20 cellular contexts compared by ENCODE assay signal in genomic region chr1:2802421-2802961, GRCh38. TPM values are rescaled to one million over a fixed set of nuclear protein-coding genes. Genes with fewer than 3 reads are reported as not detected.
A peak's percentile ranks its signal among the peaks of the same experiment; 100 is the strongest.
DNase-seq lines count a peak whose midpoint lies in the region; ATAC-seq, FAIRE-seq and TF ChIP-seq lines count a peak whose summit lies in the region.
"Had no signal": no experiment of that assay in that cellular context is flagged by ENCODE, and none has a peak within 500 bp of the region (broad histone marks: within the 10 kb centered on the region; RNA-seq: fewer than 3 reads in every experiment).

No MANE protein-coding gene starts in this region.

- no peaks in the 10 kb centered on the region for H3K27me3 ChIP-seq in BLaER1
- no peaks in the 10 kb centered on the region for H3K27me3 ChIP-seq in BLaER1 treated with 17β-estradiol and CSF1 and Interleukin-3, amounts not matched to agents 10 nM and 100 nM

- H3K4me3 ChIP-seq in BLaER1, result no peak overlapping the region
- H3K4me3 ChIP-seq in BLaER1 treated with 17β-estradiol and CSF1 and Interleukin-3, amounts not matched to agents 10 nM and 100 nM, result no peak overlapping the region
- no peak overlapping the region for H3K4me3 ChIP-seq in kidney (ENCODE audit: low read length in 2 of 2)
- H3K4me3 ChIP-seq in foreskin fibroblast (ENCODE audit: low read depth in 1 of 2, low read length in 2 of 2), result no peak overlapping the region
- H3K4me3 ChIP-seq: SJCRH30 had no signal

- H3K4me1 ChIP-seq in BLaER1 (peaks cover 53% of the 10 kb centered on the region), kidney (ENCODE audit: control insufficient read depth in 1 of 2, insufficient read depth in 1 of 2, low read depth in 1 of 2, low read length in 2 of 2) (no peaks in the 10 kb centered on the region)
- peaks cover 15 to 45% (median 38%) of the 10 kb centered on the region in 10 experiments for H3K4me1 ChIP-seq in BLaER1 treated with 17β-estradiol and CSF1 and Interleukin-3, amounts not matched to agents 10 nM and 100 nM
- H3K4me1 ChIP-seq: Caco-2, SJCRH30 had no signal

- ATAC-seq in sciatic nerve (no peak), GM19023 (IDR thresholded peaks at IDR 0.05; ENCODE audit: unreplicated experiment) (no peak)

- intact Hi-C loops in kidney (cut with DNase I), result no loop called here
- intact Hi-C loops in sciatic nerve (cut with DNase I), result no loop called here

- peak overlapping the region; percentile 91 for H3K4me2 ChIP-seq in BLaER1
- H3K4me2 ChIP-seq in BLaER1 treated with 17β-estradiol and CSF1 and Interleukin-3, amounts not matched to agents 10 nM and 100 nM, result peak overlapping the region in 7 of 11 experiments; percentile 68 to 87 (median 82); a peak in 6 of 22 replicates

- no peaks in the 10 kb centered on the region for H4K20me1 ChIP-seq in BLaER1
- H4K20me1 ChIP-seq in BLaER1 treated with 17β-estradiol and CSF1 and Interleukin-3, amounts not matched to agents 10 nM and 100 nM, result peaks cover 0 to 46% (median 0%) of the 10 kb centered on the region in 11 experiments; a peak in 7 of 22 replicates

- H3K9ac ChIP-seq in BLaER1 (no peak overlapping the region), kidney (ENCODE audit: low read length in 2 of 2) (no peak overlapping the region)
- no peak overlapping the region for H3K9ac ChIP-seq in BLaER1 treated with 17β-estradiol and CSF1 and Interleukin-3, amounts not matched to agents 10 nM and 100 nM

- no peak for FAIRE-seq in kidney (lab: Jason Lieb, UNC)
- FAIRE-seq: HTR-8/SVneo had no signal

- H3K36me3 ChIP-seq in BLaER1 (no peaks in the 10 kb centered on the region), kidney (ENCODE audit: control insufficient read depth in 1 of 2, insufficient read depth in 2 of 2, low read length in 2 of 2) (no peaks in the 10 kb centered on the region)
- H3K36me3 ChIP-seq in BLaER1 treated with 17β-estradiol and CSF1 and Interleukin-3, amounts not matched to agents 10 nM and 100 nM, result no peaks in the 10 kb centered on the region
- H3K36me3 ChIP-seq: SJCRH30 had no signal

- no peak for TF ChIP-seq CTCF in kidney (IDR thresholded peaks at IDR 0.05; ENCODE audit: borderline replicate concordance, extremely low read depth, insufficient read depth)
- TF ChIP-seq CTCF in foreskin fibroblast (IDR thresholded peaks at IDR 0.05; ENCODE audit: low read depth, low read length), result no peak

- H3K27ac ChIP-seq in BLaER1, result peak overlapping the region; percentile 44; the same call in 1 of the 2 replicates
- H3K27ac ChIP-seq in BLaER1 treated with 17β-estradiol and CSF1 and Interleukin-3, amounts not matched to agents 10 nM and 100 nM, result no peak overlapping the region
- H3K27ac ChIP-seq in kidney (ENCODE audit: low read depth in 2 of 2, low read length in 2 of 2), result no peak overlapping the region
- H3K27ac ChIP-seq in substantia nigra (ENCODE audit: low read depth, low read length, poor library complexity, severe bottlenecking), result no peak overlapping the region
- H3K27ac ChIP-seq: SJCRH30 had no signal

- no peaks in the 10 kb centered on the region for H3K9me3 ChIP-seq in BLaER1
- no peaks in the 10 kb centered on the region for H3K9me3 ChIP-seq in BLaER1 treated with 17β-estradiol and CSF1 and Interleukin-3, amounts not matched to agents 10 nM and 100 nM (replicated peaks in 1 of 11)
- no peaks in the 10 kb centered on the region for H3K9me3 ChIP-seq in kidney (ENCODE audit: control insufficient read depth in 1 of 2, low read length in 2 of 2)
- H3K9me3 ChIP-seq: Caco-2, SJCRH30 had no signal

- peak; percentile 58 for DNase-seq in kidney
- DNase-seq in sciatic nerve (ENCODE audit: low spot score), result peak; percentile 54
- DNase-seq in substantia nigra (lab: John Stamatoyannopoulos, UW), result no peak
- DNase-seq in foreskin fibroblast, result no peak
- DNase-seq: Caco-2; CD4-positive, alpha-beta T cell; DMS153; GF-D8; GOT3; Karpas-422; NCI-H1417 treated with DMSO at 0.1 percent for 48 hours; NCI-H187 treated with DMSO at 0.1 percent for 48 hours; NCI-H226; NCI-H524 treated with DMSO at 0.1 percent for 48 hours; PC-3; SJCRH30 had no signal

RNA-seq across cellular contexts. Expression of gene TTC34, which starts 1.0 kb away (rescaled TPM):
- total RNA-seq in kidney (2.4 TPM), sciatic nerve (1.4 TPM)
- 0.15 TPM for polyA plus RNA-seq in kidney (ENCODE audit: insufficient read depth, low read depth, low replicate concordance)

Comparison
In these comparisons a context has a peak if more than half of its experiments do, and no peak if none do; other contexts are left out.
1. DNase-seq: peak in kidney (single experiment) and sciatic nerve (single experiment); none in substantia nigra (0 of 49) and foreskin fibroblast (0 of 2).